33 cellular contexts compared by ENCODE assay signal in genomic region chr1:224131253-224131652, GRCh38.
"Had no signal": no experiment of that assay in that cellular context is flagged by ENCODE, and none has a peak within 500 bp of the region (broad histone marks: within the 10 kb centered on the region; RNA-seq: fewer than 3 reads in every experiment).

No MANE protein-coding gene starts in this region.

- H3K9me3 Mint-ChIP-seq: activated CD4-positive, alpha-beta T cell treated with anti-CD3 and anti-CD28 coated beads, Interleukin-2, amount 10 ng/mL, durations not matched to agents 7 days and 5 days; activated T-cell treated with anti-CD3 and anti-CD28 coated beads, Interleukin-2, amount 50 U/mL, for 24 hours; activated T-helper 17 cell treated with anti-CD3 and anti-CD28 coated beads, Interleukin-2, amount 50 U/mL, for 72 hours; central memory CD8-positive, alpha-beta T cell; dendritic cell treated with granulocyte-macrophage colony-stimulating factor and Interleukin-4, amounts not matched to agents 40 ng/mL and 50 ng/mL, for 4 days had no signal

- H3K4me1 Mint-ChIP-seq: activated CD4-positive, alpha-beta memory T cell treated with anti-CD3 and anti-CD28 coated beads, Interleukin-2, amount 10 ng/mL, durations not matched to agents 7 days and 5 days; activated T-helper 17 cell treated with anti-CD3 and anti-CD28 coated beads, Interleukin-2, amount 50 U/mL, for 72 hours; endodermal cell; WTC11 had no signal

- H3K9me3 ChIP-seq: esophagus muscularis mucosa, gastrocnemius medialis had no signal

- H3K27me3 ChIP-seq: brain microvascular endothelial cell, dorsolateral prefrontal cortex, esophagus muscularis mucosa, foreskin keratinocyte, gastrocnemius medialis, heart left ventricle had no signal

- H3K4me1 ChIP-seq: heart left ventricle had no signal

- H3K4me3 Mint-ChIP-seq: activated CD4-positive, alpha-beta memory T cell treated with anti-CD3 and anti-CD28 coated beads, Interleukin-2, amount 10 ng/mL, durations not matched to agents 7 days and 5 days; activated CD4-positive, alpha-beta T cell treated with anti-CD3 and anti-CD28 coated beads, Interleukin-2, amount 10 ng/mL, durations not matched to agents 7 days and 5 days; activated naive CD8-positive, alpha-beta T cell; activated T-cell treated with anti-CD3 and anti-CD28 coated beads, Interleukin-2, amount 50 U/mL, for 24 hours; activated T-helper 17 cell treated with anti-CD3 and anti-CD28 coated beads, Interleukin-2, amount 50 U/mL, for 72 hours; central memory CD8-positive, alpha-beta T cell; dendritic cell treated with granulocyte-macrophage colony-stimulating factor and Interleukin-4, amounts not matched to agents 40 ng/mL and 50 ng/mL, for 4 days; endodermal cell; WTC11 had no signal

- DNase-seq: activated CD4-positive, alpha-beta memory T cell treated with anti-CD3 and anti-CD28 coated beads, Interleukin-2, amount 10 ng/mL, durations not matched to agents 7 days and 5 days; activated CD4-positive, alpha-beta T cell treated with anti-CD3 and anti-CD28 coated beads for 1 hour; activated CD4-positive, alpha-beta T cell treated with anti-CD3 and anti-CD28 coated beads for 4 hours; activated CD4-positive, alpha-beta T cell treated with anti-CD3 and anti-CD28 coated beads, Interleukin-2, amount 10 ng/mL, durations not matched to agents 7 days and 5 days; activated CD4-positive, alpha-beta T cell treated with anti-CD3 and anti-CD28 coated beads, Interleukin-2, amount 50 U/mL, for 4 hours; activated CD8-positive, alpha-beta memory T cell treated with anti-CD3 and anti-CD28 coated beads, Interleukin-2, amount 50 U/mL, for 48 hours; activated effector memory CD4-positive, alpha-beta T cell treated with Interleukin-2 at 50 U/mL for 16 hours; activated gamma-delta T cell treated with Interleukin-2 at 50 U/mL for 16 hours; activated naive CD4-positive, alpha-beta T cell treated with anti-CD3 and anti-CD28 coated beads, Interleukin-2, amount 50 U/mL, for 16 hours; activated naive CD4-positive, alpha-beta T cell treated with Interleukin-2 at 50 U/mL for 16 hours; activated T-cell treated with anti-CD3 and anti-CD28 coated beads for 4 hours; activated T-cell treated with anti-CD3 and anti-CD28 coated beads, Interleukin-2, amount 50 U/mL, for 24 hours; amniotic stem cell; anterior cingulate cortex; brain microvascular endothelial cell; dorsolateral prefrontal cortex; effector memory CD4-positive, alpha-beta T cell; endodermal cell; erythroblast; foreskin keratinocyte; gastrocnemius medialis; glutamatergic neuron; heart left ventricle; T-helper 2 cell had no signal

- FAIRE-seq: astrocyte, bronchial epithelial cell had no signal

- H3K4me3 ChIP-seq: coronary artery, dorsolateral prefrontal cortex, esophagus muscularis mucosa, gastrocnemius medialis, heart left ventricle had no signal

- H3K27ac Mint-ChIP-seq: activated CD4-positive, alpha-beta memory T cell treated with anti-CD3 and anti-CD28 coated beads, Interleukin-2, amount 10 ng/mL, durations not matched to agents 7 days and 5 days; activated CD4-positive, alpha-beta T cell treated with anti-CD3 and anti-CD28 coated beads, Interleukin-2, amount 10 ng/mL, durations not matched to agents 7 days and 5 days; activated naive CD8-positive, alpha-beta T cell; activated T-cell treated with anti-CD3 and anti-CD28 coated beads, Interleukin-2, amount 50 U/mL, for 24 hours; activated T-helper 17 cell treated with anti-CD3 and anti-CD28 coated beads, Interleukin-2, amount 50 U/mL, for 72 hours; dendritic cell treated with granulocyte-macrophage colony-stimulating factor and Interleukin-4, amounts not matched to agents 40 ng/mL and 50 ng/mL, for 4 days; endodermal cell had no signal

- H3K27me3 Mint-ChIP-seq: activated CD4-positive, alpha-beta memory T cell treated with anti-CD3 and anti-CD28 coated beads, Interleukin-2, amount 10 ng/mL, durations not matched to agents 7 days and 5 days; activated CD4-positive, alpha-beta T cell treated with anti-CD3 and anti-CD28 coated beads, Interleukin-2, amount 10 ng/mL, durations not matched to agents 7 days and 5 days; activated naive CD8-positive, alpha-beta T cell; activated T-cell treated with anti-CD3 and anti-CD28 coated beads, Interleukin-2, amount 50 U/mL, for 24 hours; activated T-helper 17 cell treated with anti-CD3 and anti-CD28 coated beads, Interleukin-2, amount 50 U/mL, for 72 hours; central memory CD8-positive, alpha-beta T cell; dendritic cell treated with granulocyte-macrophage colony-stimulating factor and Interleukin-4, amounts not matched to agents 40 ng/mL and 50 ng/mL, for 4 days had no signal

- H3K27ac ChIP-seq: brain microvascular endothelial cell, coronary artery, dorsolateral prefrontal cortex, esophagus muscularis mucosa, foreskin keratinocyte, gastrocnemius medialis, heart left ventricle had no signal

- ATAC-seq: activated T-helper 17 cell treated with anti-CD3 and anti-CD28 coated beads, Interleukin-2, amount 50 U/mL, for 72 hours; foreskin keratinocyte; gastrocnemius medialis; heart left ventricle; WTC11 had no signal
